In genomic region chr2:111904726-111905476, GRCh38 we compare ENCODE assay signal across 20 cellular contexts. TPM values are rescaled to one million over a fixed set of nuclear protein-coding genes. Genes with fewer than 3 reads are reported as not detected.
DNase-seq lines count a peak whose midpoint lies in the region; ATAC-seq, FAIRE-seq and TF ChIP-seq lines count a peak whose summit lies in the region.
"Had no signal": no experiment of that assay in that cellular context is flagged by ENCODE, and none has a peak within 500 bp of the region (broad histone marks: within the 10 kb centered on the region; RNA-seq: fewer than 3 reads in every experiment).

No MANE protein-coding gene starts in this region.

- FAIRE-seq in kidney (lab: Jason Lieb, UNC), result no peak
- FAIRE-seq: bronchial epithelial cell, islet of Langerhans, RCC 7860 had no signal

- H3K4me3 ChIP-seq in coronary artery, result peak overlapping the region; percentile 23
- no peak overlapping the region for H3K4me3 ChIP-seq in kidney (ENCODE audit: low read length in 2 of 2)
- H3K4me3 ChIP-seq in stomach smooth muscle (ENCODE audit: low read length in 2 of 2), result no peak overlapping the region
- H3K4me3 ChIP-seq: testis had no signal

- H3K36me3 ChIP-seq in kidney (ENCODE audit: control insufficient read depth in 1 of 2, insufficient read depth in 2 of 2, low read length in 2 of 2), result no peaks in the 10 kb centered on the region
- no peaks in the 10 kb centered on the region for H3K36me3 ChIP-seq in stomach smooth muscle (ENCODE audit: control insufficient read depth in 2 of 2, insufficient read depth in 2 of 2, low read length in 2 of 2)

- intact Hi-C loops in kidney (cut with DNase I), result no loop called here

- H3K27me3 ChIP-seq in stomach smooth muscle (ENCODE audit: control insufficient read depth in 1 of 2, insufficient read depth in 2 of 2, low read length in 2 of 2), result no peaks in the 10 kb centered on the region
- H3K27me3 ChIP-seq in foreskin keratinocyte, result peaks cover 95% of the 10 kb centered on the region
- H3K27me3 ChIP-seq: testis had no signal

- H3K9me3 ChIP-seq in kidney (ENCODE audit: control insufficient read depth in 1 of 2, low read length in 2 of 2) (no peaks in the 10 kb centered on the region), stomach smooth muscle (ENCODE audit: control insufficient read depth in 2 of 2, low read length in 2 of 2) (no peaks in the 10 kb centered on the region)
- H3K9me3 ChIP-seq: testis had no signal

- TF ChIP-seq CTCF in coronary artery (IDR thresholded peaks at IDR 0.05) (no peak), kidney (IDR thresholded peaks at IDR 0.05; ENCODE audit: borderline replicate concordance, extremely low read depth, insufficient read depth) (no peak), foreskin keratinocyte (conservative IDR thresholded peaks at IDR 0.05) (no peak)

- H3K4me1 ChIP-seq in kidney (ENCODE audit: control insufficient read depth in 1 of 2, insufficient read depth in 1 of 2, low read depth in 1 of 2, low read length in 2 of 2) (peaks cover 45 to 67% of the 10 kb centered on the region in 2 donors), stomach smooth muscle (ENCODE audit: control insufficient read depth, insufficient read depth, low read length) (peaks cover 34% of the 10 kb centered on the region), foreskin keratinocyte (no peaks in the 10 kb centered on the region)

- H3K9ac ChIP-seq in kidney (ENCODE audit: low read length in 2 of 2) (no peak overlapping the region), stomach smooth muscle (ENCODE audit: low read length in 2 of 2) (peak overlapping the region in 1 of 2 donors; percentile 42)

- ATAC-seq in foreskin keratinocyte (no peak), HG02938 (IDR thresholded peaks at IDR 0.05; ENCODE audit: unreplicated experiment) (no peak), HG03135 (IDR thresholded peaks at IDR 0.05; ENCODE audit: unreplicated experiment) (no peak)

- peak; percentile 3 for DNase-seq in AG20443 (ENCODE audit: low spot score)
- no peak for DNase-seq in coronary artery (ENCODE audit: low spot score)
- DNase-seq in kidney, result no peak
- no peak for DNase-seq in foreskin keratinocyte
- no peak for DNase-seq in D341Med (ENCODE audit: low spot score)
- DNase-seq: activated CD4-positive, alpha-beta memory T cell treated with anti-CD3 and anti-CD28 coated beads for 36 hours; activated naive CD8-positive, alpha-beta T cell treated with anti-CD3 and anti-CD28 coated beads for 36 hours; activated T-cell treated with anti-CD3 and anti-CD28 coated beads, Interleukin-2, amount 50 U/mL, for 24 hours; CD4-positive, alpha-beta memory T cell; effector CD4-positive, alpha-beta T cell; Kasumi-1; NCI-H1417 treated with DMSO at 0.1 percent for 48 hours; stimulated activated CD4-positive, alpha-beta T cell treated with anti-CD3 and anti-CD28 coated beads, Interleukin-2, amount 100 ng/mL, for 24 hours; testis had no signal

- H3K27ac ChIP-seq in coronary artery (peak overlapping the region; percentile 60 to 76), kidney (ENCODE audit: low read depth in 2 of 2, low read length in 2 of 2) (peak overlapping the region; percentile 29 to 73), stomach smooth muscle (ENCODE audit: low read length) (peak overlapping the region; percentile 60), foreskin keratinocyte (no peak overlapping the region)

RNA-seq across cellular contexts. Expression of gene MERTK, which starts 6.5 kb away (rescaled TPM):
- total RNA-seq in kidney (32.2 TPM), foreskin keratinocyte (0.07 TPM in 1 of 2 replicates, not detected in the other)
- polyA plus RNA-seq in kidney (ENCODE audit: insufficient read depth, low read depth, low replicate concordance) (9.2 TPM), foreskin keratinocyte (0.02 TPM in 1 of 2 replicates, not detected in the other)

RNA-seq across cellular contexts. Expression of gene ANAPC1, which starts 20.9 kb away (rescaled TPM):
- total RNA-seq in kidney (33.2 TPM), foreskin keratinocyte (56.8 and 69.2 TPM in 2 replicates)
- polyA plus RNA-seq in kidney (ENCODE audit: insufficient read depth, low read depth, low replicate concordance) (5.8 TPM), foreskin keratinocyte (8.5 and 9.7 TPM in 2 replicates)

Comparison
In these comparisons a context has a peak if more than half of its experiments do, and no peak if none do; other contexts are left out.
1. RNA of gene MERTK, which starts 6.5 kb away (total RNA-seq): 32.2 TPM in kidney (single experiment); 0.07 TPM in foreskin keratinocyte; every median in the first group is over 10 times any median in the second.